ENCODE assay signal across 8 cellular contexts in the genomic region with DNA sequence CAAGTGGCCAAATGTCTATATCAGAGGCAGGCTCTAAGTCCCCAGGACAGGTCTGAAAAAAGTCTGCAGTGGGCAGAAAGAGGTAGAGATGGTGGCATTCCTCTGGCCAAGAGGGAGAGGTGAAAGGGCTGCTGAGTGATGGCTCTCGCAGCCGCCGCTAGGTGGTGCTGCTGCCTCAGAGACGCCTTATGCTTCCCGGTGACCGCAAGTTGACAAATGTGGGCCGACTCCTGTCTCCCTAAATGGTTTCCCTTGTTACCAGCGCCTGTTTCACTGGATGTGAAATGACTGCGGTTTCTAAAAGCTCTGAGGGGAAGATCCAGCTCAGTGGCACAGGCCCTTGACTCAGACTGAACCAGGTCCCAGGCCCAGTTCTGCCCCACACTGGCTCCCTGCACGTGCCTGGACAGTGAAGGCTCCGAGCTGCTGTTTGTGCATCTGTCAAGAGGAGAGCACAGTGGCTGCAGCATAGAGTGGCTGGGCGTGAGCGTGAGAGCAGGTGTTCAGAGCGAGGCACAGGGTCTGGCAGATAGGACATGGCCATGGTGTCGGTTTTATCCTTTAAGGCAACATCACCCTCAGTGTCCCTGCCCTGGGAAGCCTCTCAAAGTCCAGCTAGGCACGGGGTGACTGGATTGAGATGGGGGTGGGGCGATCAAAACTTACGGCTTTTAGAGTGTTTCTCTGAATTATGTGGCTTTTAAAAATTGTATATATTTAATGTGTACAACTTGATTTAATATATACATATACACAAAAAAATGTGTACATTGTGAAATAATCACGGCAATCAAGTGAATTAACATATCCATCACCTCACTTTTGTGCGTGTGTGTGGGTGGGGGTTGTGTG. TPM values are rescaled to one million over a fixed set of nuclear protein-coding genes. Genes with fewer than 3 reads are reported as not detected.
DNase-seq lines count a peak whose midpoint lies in the region; ATAC-seq, FAIRE-seq and TF ChIP-seq lines count a peak whose summit lies in the region.

No MANE protein-coding gene starts in this region.

- H3K4me3 ChIP-seq in bronchial epithelial cell (ENCODE audit: low read depth, low read length) = no peak overlapping the region

- TF ChIP-seq CTCF in GM10266 (IDR thresholded peaks at IDR 0.05; ENCODE audit: control insufficient read depth, insufficient read depth, low read depth, missing control alignments) = peak; percentile 94
- peak; percentile 99 for TF ChIP-seq CTCF in bronchial epithelial cell (IDR thresholded peaks at IDR 0.05; ENCODE audit: insufficient read depth, low read length, severe bottlenecking)

- no peak for FAIRE-seq in bronchial epithelial cell (lab: Jason Lieb, UNC)

- peak; percentile 63 for DNase-seq in GM10266 (ENCODE audit: extremely low spot score)
- peak; percentile 58 for DNase-seq in NCI-H2227 treated with DMSO at 0.1 percent for 48 hours (lab: John Stamatoyannopoulos, UW)
- DNase-seq in bronchial epithelial cell (ENCODE audit: low read depth) = peak; percentile 59
- peak; percentile 81 for DNase-seq in kidney tubule cell (ENCODE audit: low spot score)
- peak; percentile 89 to 91 for DNase-seq in stimulated activated CD4-positive, alpha-beta T cell treated with anti-CD3 and anti-CD28 coated beads, Interleukin-2, amount 100 ng/mL, for 24 hours

- H3K36me3 ChIP-seq in bronchial epithelial cell (ENCODE audit: control insufficient read depth, insufficient read depth, low read length) = peaks cover 9% of the 10 kb centered on the region

- ATAC-seq in HG03039 (IDR thresholded peaks at IDR 0.05; ENCODE audit: unreplicated experiment) (peak; percentile 35), GM18873 (IDR thresholded peaks at IDR 0.05; ENCODE audit: low FRiP score, unreplicated experiment) (no peak)
- ATAC-seq in activated CD4-positive, CD25-positive, alpha-beta regulatory T cell treated with anti-CD3 and anti-CD28 coated beads, Interleukin-2, amount 50 U/mL, for 24 hours = peak; percentile 39 to 40

- no peaks in the 10 kb centered on the region for H3K27me3 ChIP-seq in bronchial epithelial cell (ENCODE audit: control insufficient read depth, insufficient read depth, low read length)

RNA-seq across cellular contexts. Expression of a gene that starts 19.9 kb away (rescaled TPM):
- 13.8 and 15.8 TPM in 2 replicates for total RNA-seq in bronchial epithelial cell

RNA-seq across cellular contexts. Expression of a gene that starts 22.0 kb away (rescaled TPM):
- total RNA-seq in bronchial epithelial cell = 46.2 and 47.9 TPM in 2 replicates
